In genomic region chr6:35368038-35368887, GRCh38 we compare ENCODE assay signal across 9 cellular contexts. TPM values are rescaled to one million over a fixed set of nuclear protein-coding genes. Genes with fewer than 3 reads are reported as not detected.
DNase-seq lines count a peak whose midpoint lies in the region; ATAC-seq, FAIRE-seq and TF ChIP-seq lines count a peak whose summit lies in the region.
"Had no signal": no experiment of that assay in that cellular context is flagged by ENCODE, and none has a peak within 500 bp of the region (broad histone marks: within the 10 kb centered on the region; RNA-seq: fewer than 3 reads in every experiment).

No MANE protein-coding gene starts in this region.

- no peak for TF ChIP-seq CTCF in cardiac fibroblast (IDR thresholded peaks at IDR 0.05; ENCODE audit: low read depth, low read length)

- H3K27ac ChIP-seq in small intestine (ENCODE audit: low read depth in 1 of 2, low read length in 1 of 2): peak overlapping the region in 1 of 2 donors; percentile 34
- H3K27ac ChIP-seq: esophagus muscularis mucosa had no signal

- H3K4me3 ChIP-seq in cardiac fibroblast (replicated peaks in 1 of 2; ENCODE audit: low read depth in 2 of 2, low read length in 2 of 2) (no peak overlapping the region), small intestine (ENCODE audit: low read depth in 1 of 2, low read length in 2 of 2) (no peak overlapping the region)
- H3K4me3 ChIP-seq: esophagus muscularis mucosa had no signal

- 90 to 98% (median 90%) methylated on average over 2 of the region's 2 CpGs for WGBS in small intestine, 3 donors

- H3K4me1 ChIP-seq in small intestine (ENCODE audit: control insufficient read depth in 2 of 2, insufficient read depth in 1 of 2, low read depth in 1 of 2, low read length in 1 of 2): peaks cover 11 to 22% of the 10 kb centered on the region in 2 donors

- no peak for DNase-seq in activated CD4-positive, CD25-positive, alpha-beta regulatory T cell (lab: John Stamatoyannopoulos, UW)
- DNase-seq in NCI-H226 (peak; percentile 27), cardiac fibroblast (ENCODE audit: low read depth in 2 of 2) (peak; percentile 50 to 72), small intestine (peak; percentile 31), NCI-H1694 (lab: John Stamatoyannopoulos, UW) (no peak), NCI-H345 treated with DMSO at 0.1 percent for 48 hours (lab: John Stamatoyannopoulos, UW; ENCODE audit: unreplicated experiment) (no peak)

- H3K36me3 ChIP-seq in small intestine (ENCODE audit: control insufficient read depth in 2 of 2, insufficient read depth in 2 of 2, low read length in 2 of 2): no peaks in the 10 kb centered on the region

- H3K9me3 ChIP-seq in small intestine (ENCODE audit: control insufficient read depth, low read depth): no peaks in the 10 kb centered on the region
- H3K9me3 ChIP-seq: esophagus muscularis mucosa had no signal

- FAIRE-seq in small intestine (lab: Jason Lieb, UNC): no peak

- peak; percentile 66 to 68 for ATAC-seq in activated CD4-positive, CD25-positive, alpha-beta regulatory T cell treated with anti-CD3 and anti-CD28 coated beads, Interleukin-2, amount 50 U/mL, for 24 hours
- ATAC-seq in HG02571 (IDR thresholded peaks at IDR 0.05; ENCODE audit: unreplicated experiment): no peak

- H3K27me3 ChIP-seq in small intestine (ENCODE audit: control insufficient read depth in 2 of 2, insufficient read depth in 2 of 2, low read length in 2 of 2): no peaks in the 10 kb centered on the region
- H3K27me3 ChIP-seq: esophagus muscularis mucosa had no signal

RNA-seq across cellular contexts. Expression of gene PPARD, which starts 25.9 kb away (rescaled TPM):
- polyA plus RNA-seq in small intestine: 10 to 100 TPM in 2 of 3 donors, 1 to 10 TPM in 1; 7.8 to 14.7 (median 13.0) TPM

Comparison
In these comparisons a context has a peak if more than half of its experiments do, and no peak if none do; other contexts are left out.
1. DNase-seq: peak in NCI-H226 (single experiment), cardiac fibroblast (2 of 2) and small intestine (single experiment); none in activated CD4-positive, CD25-positive, alpha-beta regulatory T cell (0 of 4), NCI-H1694 (single experiment) and NCI-H345 treated with DMSO at 0.1 percent for 48 hours (single experiment).